Comparison of ENCODE assay signal across 16 cellular contexts in the genomic region with DNA sequence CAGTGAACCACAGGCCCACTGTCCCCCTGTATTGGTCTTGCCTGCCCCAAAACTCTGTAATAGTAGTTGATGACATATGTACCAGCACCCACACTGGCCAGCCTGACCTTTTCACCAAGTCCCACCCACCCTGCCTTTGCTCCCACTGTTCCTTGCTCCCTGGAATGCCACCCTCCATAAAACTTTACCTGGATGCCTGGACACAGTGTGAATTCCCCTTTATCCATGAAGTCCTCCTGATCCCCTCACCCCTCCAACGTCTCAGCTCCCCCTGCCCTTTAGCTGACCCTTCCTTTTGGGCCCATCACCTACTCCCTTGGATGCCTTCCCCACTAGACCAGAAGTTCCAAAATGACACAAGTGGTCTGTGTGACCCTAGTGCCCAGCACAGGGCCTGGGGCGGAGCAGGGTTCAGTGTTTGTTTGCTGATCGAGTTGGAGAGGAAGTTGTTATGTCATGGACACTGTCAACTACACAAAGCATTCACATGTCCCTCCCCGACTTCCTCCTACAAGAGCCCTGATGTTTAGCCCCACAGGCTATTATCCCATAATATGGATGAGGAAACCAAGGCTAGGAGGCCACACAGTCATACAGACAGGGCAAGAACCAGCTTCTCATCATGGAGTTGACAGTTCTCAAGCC. TPM values are rescaled to one million over a fixed set of nuclear protein-coding genes. Genes with fewer than 3 reads are reported as not detected.
DNase-seq lines count a peak whose midpoint lies in the region; ATAC-seq and TF ChIP-seq lines count a peak whose summit lies in the region.
"Had no signal": no experiment of that assay in that cellular context is flagged by ENCODE, and none has a peak within 500 bp of the region (broad histone marks: within the 10 kb centered on the region; RNA-seq: fewer than 3 reads in every experiment).

No MANE protein-coding gene starts in this region.

- H3K4me3 Mint-ChIP-seq in Caco-2 (ENCODE audit: unreplicated experiment), result no peak overlapping the region
- no peak overlapping the region for H3K4me3 Mint-ChIP-seq in activated CD4-positive, alpha-beta T cell treated with anti-CD3 and anti-CD28 coated beads, Interleukin-2, amount 10 ng/mL, durations not matched to agents 24 days and 14 days

- peak overlapping the region; percentile 25 for H3K27ac Mint-ChIP-seq in Caco-2 (ENCODE audit: unreplicated experiment)
- no peak overlapping the region for H3K27ac Mint-ChIP-seq in activated CD4-positive, alpha-beta T cell treated with anti-CD3 and anti-CD28 coated beads, Interleukin-2, amount 10 ng/mL, durations not matched to agents 24 days and 14 days

- H3K27me3 Mint-ChIP-seq in Caco-2 (ENCODE audit: insufficient read depth, unreplicated experiment), result no peaks in the 10 kb centered on the region
- peaks cover 2% of the 10 kb centered on the region for H3K27me3 Mint-ChIP-seq in activated CD4-positive, alpha-beta T cell treated with anti-CD3 and anti-CD28 coated beads, Interleukin-2, amount 10 ng/mL, durations not matched to agents 24 days and 14 days

- no peak for TF ChIP-seq POLR2A in spleen (IDR thresholded peaks at IDR 0.05)

- 39 to 57% (median 52%) methylated on average over 4 of the region's 4 CpGs for WGBS in spleen, 5 donors

- POLR2A ChIA-PET in Caco-2 (lab: Charles Lee), result no interaction called here

- H3K27me3 ChIP-seq in Caco-2 (replicated peaks; ENCODE audit: control insufficient read depth, insufficient read depth, low read length) (no peaks in the 10 kb centered on the region), spleen (replicated peaks in 1 of 7) (peaks cover 0 to 12% (median 0%) of the 10 kb centered on the region in 7 donors)
- H3K27me3 ChIP-seq: SJSA1 had no signal

- BruUV-seq in Caco-2 (replicated peaks; lab: Mats Ljungman, UMichigan), result no TSS peak

- ATAC-seq in left lobe of liver, result peak; percentile 4

- CTCF ChIA-PET in Caco-2 (lab: Charles Lee), result no interaction called here

- no peak overlapping the region for H3K4me3 ChIP-seq in Caco-2 (ENCODE audit: low read depth, low read length)
- no peak overlapping the region for H3K4me3 ChIP-seq in spleen
- H3K4me3 ChIP-seq: HAP-1, SJSA1 had no signal

- no peaks in the 10 kb centered on the region for H3K9me3 ChIP-seq in Caco-2
- no peaks in the 10 kb centered on the region for H3K9me3 ChIP-seq in spleen
- H3K9me3 ChIP-seq: HAP-1, SJSA1 had no signal

- peaks cover 7% of the 10 kb centered on the region; the same call in 1 of the 2 replicates for H3K4me1 ChIP-seq in Caco-2
- H3K4me1 ChIP-seq in spleen, result peaks cover 0 to 10% (median 0%) of the 10 kb centered on the region in 6 donors
- H3K4me1 ChIP-seq: HAP-1, SJSA1 had no signal

- no peaks in the 10 kb centered on the region for H3K9me3 Mint-ChIP-seq in Caco-2 (ENCODE audit: unreplicated experiment)
- no peaks in the 10 kb centered on the region for H3K9me3 Mint-ChIP-seq in activated CD4-positive, alpha-beta T cell treated with anti-CD3 and anti-CD28 coated beads, Interleukin-2, amount 10 ng/mL, durations not matched to agents 24 days and 14 days

- no peaks in the 10 kb centered on the region for H3K36me3 ChIP-seq in Caco-2 (ENCODE audit: control insufficient read depth, insufficient read depth, low read length)
- no peaks in the 10 kb centered on the region for H3K36me3 ChIP-seq in spleen
- H3K36me3 ChIP-seq: HAP-1, SJSA1 had no signal

- no peaks in the 10 kb centered on the region for H3K36me3 Mint-ChIP-seq in Caco-2 (ENCODE audit: insufficient read depth, unreplicated experiment)
- H3K36me3 Mint-ChIP-seq in activated CD4-positive, alpha-beta T cell treated with anti-CD3 and anti-CD28 coated beads, Interleukin-2, amount 10 ng/mL, durations not matched to agents 24 days and 14 days (ENCODE audit: low read depth), result no peaks in the 10 kb centered on the region

- H3K4me1 Mint-ChIP-seq in Caco-2 (ENCODE audit: low read depth, unreplicated experiment), result peaks cover 8% of the 10 kb centered on the region
- no peaks in the 10 kb centered on the region for H3K4me1 Mint-ChIP-seq in activated CD4-positive, alpha-beta T cell treated with anti-CD3 and anti-CD28 coated beads, Interleukin-2, amount 10 ng/mL, durations not matched to agents 24 days and 14 days

- TF ChIP-seq CTCF in Caco-2 (IDR thresholded peaks at IDR 0.05; ENCODE audit: insufficient read depth in 1 of 2, low read depth in 1 of 2, low read length in 1 of 2, severe bottlenecking in 1 of 2, unreplicated experiment in 1 of 2) (no peak), spleen (IDR thresholded peaks at IDR 0.05 in 8 of 11, conservative IDR thresholded peaks at IDR 0.05 in 3 of 11) (no peak)

- no peak overlapping the region for H3K27ac ChIP-seq in spleen
- H3K27ac ChIP-seq: RWPE1, SJSA1 had no signal

- intact Hi-C loops in Caco-2 (cut with micrococcal nuclease; ENCODE audit: unreplicated experiment), result no loop called here
- intact Hi-C loops in spleen (cut with DNase I; ENCODE audit: low total_unique reads), result no loop called here
- intact Hi-C loops in activated CD4-positive, alpha-beta T cell treated with anti-CD3 and anti-CD28 coated beads, Interleukin-2, amount 10 ng/mL, durations not matched to agents 24 days and 14 days (cut with micrococcal nuclease), result no loop called here

- DNase-seq in Caco-2 (no peak), MV-4-11 (lab: John Stamatoyannopoulos, UW) (peak; percentile 14), left lobe of liver (ENCODE audit: low spot score) (peak; percentile 45), spleen (peak; percentile 41), NCI-H1105 (lab: John Stamatoyannopoulos, UW) (no peak), NCI-H748 treated with DMSO at 0.1 percent for 48 hours (lab: John Stamatoyannopoulos, UW) (no peak)
- DNase-seq in activated CD4-positive, alpha-beta T cell treated with anti-CD3 and anti-CD28 coated beads, Interleukin-2, amount 10 ng/mL, durations not matched to agents 24 days and 14 days, result no peak
- DNase-seq: Kasumi-1, NCI-H146, NCI-H2107, NCI-H345, NCI-H69 had no signal

RNA-seq across cellular contexts. Expression of gene AMBP, which starts 16.1 kb away (rescaled TPM):
- 2.2 and 2.6 TPM in 2 replicates for total RNA-seq in Caco-2 (2022)
- 6,364 TPM for total RNA-seq in left lobe of liver
- 1 to 10 TPM in 1 of 7 donors, not detected in 6; 1.6 TPM for total RNA-seq in spleen
- polyA plus RNA-seq in spleen, result under 1 TPM in 2 of 3 donors, not detected in 1; 0.09 to 0.12 TPM
- total RNA-seq in activated CD4-positive, alpha-beta T cell treated with anti-CD3 and anti-CD28 coated beads, Interleukin-2, amount 10 ng/mL, durations not matched to agents 24 days and 14 days, result not detected in 2 replicates

RNA-seq across cellular contexts. Expression of gene KIF12, which starts 37.1 kb away (rescaled TPM):
- total RNA-seq in Caco-2 (2022), result 54.6 and 55.0 TPM in 2 replicates
- total RNA-seq in left lobe of liver, result 18.5 TPM
- 1 to 10 TPM in 2 of 7 donors, not detected in 5; 1.0 to 1.5 TPM for total RNA-seq in spleen
- under 1 TPM; 0.20 to 0.26 (median 0.23) TPM for polyA plus RNA-seq in spleen
- not detected in 2 replicates for total RNA-seq in activated CD4-positive, alpha-beta T cell treated with anti-CD3 and anti-CD28 coated beads, Interleukin-2, amount 10 ng/mL, durations not matched to agents 24 days and 14 days
- polyA plus RNA-seq: AG04450 had no signal

Comparison
In these comparisons a context has a peak if more than half of its experiments do, and no peak if none do; other contexts are left out.
1. DNase-seq: peak in MV-4-11 (single experiment), left lobe of liver (single experiment) and spleen (single experiment); none in Caco-2 (0 of 2), activated CD4-positive, alpha-beta T cell treated with anti-CD3 and anti-CD28 coated beads, Interleukin-2, amount 10 ng/mL, durations not matched to agents 24 days and 14 days (single experiment), NCI-H1105 (single experiment) and NCI-H748 treated with DMSO at 0.1 percent for 48 hours (single experiment).
2. RNA of gene AMBP, which starts 16.1 kb away (total RNA-seq): 6,364 TPM in left lobe of liver (single experiment); 2.2 to 2.6 TPM in Caco-2, 1.6 TPM in spleen and not detected in activated CD4-positive, alpha-beta T cell treated with anti-CD3 and anti-CD28 coated beads, Interleukin-2, amount 10 ng/mL, durations not matched to agents 24 days and 14 days; every median in the first group is over 1,000 times any median in the second.